26 cellular contexts compared by ENCODE assay signal in genomic region chr13:77767413-77767812, GRCh38.
DNase-seq lines count a peak whose midpoint lies in the region; ATAC-seq and TF ChIP-seq lines count a peak whose summit lies in the region.
"Had no signal": no experiment of that assay in that cellular context is flagged by ENCODE, and none has a peak within 500 bp of the region (broad histone marks: within the 10 kb centered on the region; RNA-seq: fewer than 3 reads in every experiment).

No MANE protein-coding gene starts in this region.

- no peaks in the 10 kb centered on the region for H3K27me3 ChIP-seq in CD8-positive, alpha-beta T cell (ENCODE audit: insufficient read depth, low read length)
- H3K27me3 ChIP-seq: esophagus squamous epithelium, gastroesophageal sphincter, testis had no signal

- H3K4me1 Mint-ChIP-seq in CD8-positive, alpha-beta T cell (ENCODE audit: low read depth) = no peaks in the 10 kb centered on the region
- H3K4me1 Mint-ChIP-seq: neural crest cell had no signal

- peaks cover 3% of the 10 kb centered on the region for H3K9me3 Mint-ChIP-seq in CD8-positive, alpha-beta T cell
- H3K9me3 Mint-ChIP-seq: activated T-helper 17 cell treated with anti-CD3 and anti-CD28 coated beads, Interleukin-2, amount 50 U/mL, for 72 hours had no signal

- H3K36me3 Mint-ChIP-seq in CD8-positive, alpha-beta T cell = peaks cover 52% of the 10 kb centered on the region

- POLR2A ChIA-PET in CD8-positive, alpha-beta T cell (lab: Charles Lee) = no interaction called here

- H3K36me3 ChIP-seq in CD8-positive, alpha-beta T cell (ENCODE audit: insufficient read depth, low read length) = peaks cover 13% of the 10 kb centered on the region

- CTCF ChIA-PET in CD8-positive, alpha-beta T cell (lab: Charles Lee) = interaction anchor here (1.3 kb wide), 1 partner anchor 14 kb away, joined by 3 read pairs; no protein-coding TSS in a partner anchor

- H3K27ac Mint-ChIP-seq in CD8-positive, alpha-beta T cell = no peak overlapping the region
- H3K27ac Mint-ChIP-seq: activated naive CD8-positive, alpha-beta T cell treated with anti-CD3 and anti-CD28 coated beads for 36 hours; activated T-helper 17 cell treated with anti-CD3 and anti-CD28 coated beads, Interleukin-2, amount 50 U/mL, for 72 hours; stimulated activated memory B cell treated with anti-CD40 and anti-IgM and Interleukin-4, amounts not matched to agents 10 μg/mL and 1 μg/mL and 100 μg/mL, for 72 hours; T-helper 2 cell treated with Interferon-gamma antibody and Interleukin-4, amounts not matched to agents 5 μg/mL and 100 μg/mL, for 36 hours had no signal

- intact Hi-C loops in left ventricle myocardium superior (cut with micrococcal nuclease) (no loop called here), cardiac septum (cut with DNase I) (no loop called here)
- intact Hi-C loops in CD8-positive, alpha-beta T cell (cut with DNase I, micrococcal nuclease) = no loop called here

- H3K4me3 ChIP-seq in CD8-positive, alpha-beta T cell (ENCODE audit: low read depth, low read length) = no peak overlapping the region
- H3K4me3 ChIP-seq: esophagus squamous epithelium, gastroesophageal sphincter, GM23248, psoas muscle, testis had no signal

- no peaks in the 10 kb centered on the region for H3K4me1 ChIP-seq in CD8-positive, alpha-beta T cell (ENCODE audit: insufficient read depth, low read length)
- H3K4me1 ChIP-seq: esophagus squamous epithelium, gastroesophageal sphincter, psoas muscle, testis had no signal

- no peaks in the 10 kb centered on the region for H3K27me3 Mint-ChIP-seq in CD8-positive, alpha-beta T cell (ENCODE audit: low read depth)
- H3K27me3 Mint-ChIP-seq: activated naive CD8-positive, alpha-beta T cell treated with anti-CD3 and anti-CD28 coated beads for 36 hours; activated T-helper 17 cell treated with anti-CD3 and anti-CD28 coated beads, Interleukin-2, amount 50 U/mL, for 72 hours; CD4-positive, alpha-beta memory T cell; stimulated activated memory B cell treated with anti-CD40 and anti-IgM and Interleukin-4, amounts not matched to agents 10 μg/mL and 1 μg/mL and 100 μg/mL, for 72 hours had no signal

- no peak overlapping the region for H3K27ac ChIP-seq in CD8-positive, alpha-beta T cell (ENCODE audit: low read depth, low read length)
- H3K27ac ChIP-seq: esophagus squamous epithelium, gastroesophageal sphincter, GM23248, psoas muscle, testis had no signal

- H3K9me3 ChIP-seq in CD8-positive, alpha-beta T cell (ENCODE audit: low read length) = no peaks in the 10 kb centered on the region
- H3K9me3 ChIP-seq: gastroesophageal sphincter, psoas muscle, testis had no signal

- no peak for TF ChIP-seq CTCF in CD8-positive, alpha-beta T cell (IDR thresholded peaks at IDR 0.05)

- peak; percentile 27 for ATAC-seq in left ventricle myocardium superior
- peak; percentile 95 for ATAC-seq in left lobe of liver
- no peak for ATAC-seq in CD8-positive, alpha-beta T cell
- ATAC-seq: activated T-helper 17 cell treated with anti-CD3 and anti-CD28 coated beads, Interleukin-2, amount 50 U/mL, for 72 hours; gastroesophageal sphincter; psoas muscle; stimulated activated memory B cell treated with anti-CD40 and anti-IgM and Interleukin-4, amounts not matched to agents 10 μg/mL and 1 μg/mL and 100 μg/mL, for 72 hours had no signal

- DNase-seq in left ventricle myocardium superior (no peak), cardiac septum (ENCODE audit: low spot score) (no peak), NCI-H774 (lab: John Stamatoyannopoulos, UW) (peak; percentile 4), left lobe of liver (ENCODE audit: low spot score) (peak; percentile 66), dermis blood vessel endothelial cell (no peak), NCI-H1930 (lab: John Stamatoyannopoulos, UW) (no peak), GM19240 (ENCODE audit: insufficient read length, low spot score) (no peak)
- no peak for DNase-seq in CD8-positive, alpha-beta T cell
- DNase-seq: activated CD4-positive, CD25-positive, alpha-beta regulatory T cell treated with anti-CD3 and anti-CD28 coated beads, Interleukin-2, amount 50 U/mL, for 72 hours; activated naive CD8-positive, alpha-beta T cell treated with anti-CD3 and anti-CD28 coated beads for 36 hours; CD4-positive, alpha-beta memory T cell; DMS53; effector memory CD4-positive, alpha-beta T cell; esophagus squamous epithelium; GM23248; KG1; NCI-H1105; NCI-H82; psoas muscle; stimulated activated CD4-positive, alpha-beta T cell treated with anti-CD3 and anti-CD28 coated beads, Interleukin-1b, Interleukin-23, amount 100 ng/mL, for 48 hours; testis had no signal

- H3K4me3 Mint-ChIP-seq in CD8-positive, alpha-beta T cell = no peak overlapping the region
- H3K4me3 Mint-ChIP-seq: activated naive CD8-positive, alpha-beta T cell treated with anti-CD3 and anti-CD28 coated beads for 36 hours; activated T-helper 17 cell treated with anti-CD3 and anti-CD28 coated beads, Interleukin-2, amount 50 U/mL, for 72 hours; CD4-positive, alpha-beta memory T cell; neural crest cell; stimulated activated memory B cell treated with anti-CD40 and anti-IgM and Interleukin-4, amounts not matched to agents 10 μg/mL and 1 μg/mL and 100 μg/mL, for 72 hours; T-helper 2 cell treated with Interferon-gamma antibody and Interleukin-4, amounts not matched to agents 5 μg/mL and 100 μg/mL, for 36 hours had no signal

Comparison
In these comparisons a context has a peak if more than half of its experiments do, and no peak if none do; other contexts are left out.
1. DNase-seq: peak in NCI-H774 (single experiment) and left lobe of liver (single experiment); none in left ventricle myocardium superior (single experiment), cardiac septum (single experiment), dermis blood vessel endothelial cell (single experiment), NCI-H1930 (0 of 2), CD8-positive, alpha-beta T cell (0 of 7) and GM19240 (single experiment).